In the genomic region with DNA sequence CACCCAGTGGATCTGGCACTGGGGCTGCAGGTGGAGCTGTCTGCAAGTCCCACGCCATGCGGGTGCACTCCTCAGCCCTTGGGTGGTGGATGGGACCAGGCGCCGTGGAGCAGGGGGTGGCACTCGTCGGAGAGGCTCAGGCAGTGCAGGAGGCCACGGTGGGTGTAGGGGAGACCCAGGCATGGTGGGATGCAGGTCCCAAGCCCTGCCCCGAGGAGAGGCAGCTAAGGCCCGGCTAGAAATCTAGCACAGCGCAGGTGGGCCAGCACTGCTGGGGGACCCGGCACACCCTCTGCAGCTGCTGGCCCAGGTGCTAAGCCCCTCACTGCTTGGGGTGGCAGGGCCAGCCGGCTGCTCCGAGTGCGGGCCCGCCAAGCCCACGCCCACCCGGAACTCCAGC, we compare ENCODE assay signal across 40 cellular contexts. TPM values are rescaled to one million over a fixed set of nuclear protein-coding genes. Genes with fewer than 3 reads are reported as not detected.
"Had no signal": no experiment of that assay in that cellular context is flagged by ENCODE, and none has a peak within 500 bp of the region (broad histone marks: within the 10 kb centered on the region; RNA-seq: fewer than 3 reads in every experiment).

No MANE protein-coding gene starts in this region.

- H3K4me1 Mint-ChIP-seq: activated B cell treated with CpG ODN at 0.5 μM for 24 hours; activated CD4-positive, alpha-beta T cell treated with anti-CD3 and anti-CD28 coated beads, Interleukin-2, amount 10 ng/mL, durations not matched to agents 24 days and 14 days; activated naive CD8-positive, alpha-beta T cell treated with anti-CD3 and anti-CD28 coated beads for 36 hours; activated T-helper 17 cell treated with anti-CD3 and anti-CD28 coated beads, Interleukin-2, amount 50 U/mL, for 72 hours; central memory CD8-positive, alpha-beta T cell had no signal

- H3K36me3 ChIP-seq: adrenal gland, brain microvascular endothelial cell, cardiac muscle cell had no signal

- H3K36me3 Mint-ChIP-seq: activated CD4-positive, alpha-beta memory T cell treated with anti-CD3 and anti-CD28 coated beads for 36 hours; activated naive CD4-positive, alpha-beta T cell treated with anti-CD3 and anti-CD28 coated beads, Interleukin-2, amount 50 U/mL, for 72 hours; activated naive CD8-positive, alpha-beta T cell treated with anti-CD3 and anti-CD28 coated beads for 36 hours had no signal

- H3K4me3 Mint-ChIP-seq: activated B cell treated with CpG ODN at 0.5 μM for 24 hours; activated CD4-positive, alpha-beta memory T cell treated with anti-CD3 and anti-CD28 coated beads for 36 hours; activated CD4-positive, alpha-beta T cell treated with anti-CD3 and anti-CD28 coated beads, Interleukin-2, amount 10 ng/mL, durations not matched to agents 24 days and 14 days; activated CD8-positive, alpha-beta T cell treated with anti-CD3 and anti-CD28 coated beads for 36 hours; activated naive CD4-positive, alpha-beta T cell treated with anti-CD3 and anti-CD28 coated beads for 36 hours; activated naive CD8-positive, alpha-beta T cell treated with anti-CD3 and anti-CD28 coated beads for 36 hours; activated T-cell treated with anti-CD3 and anti-CD28 coated beads, Interleukin-2, amount 50 U/mL, for 4 hours; activated T-cell treated with anti-CD3 and anti-CD28 coated beads, Interleukin-2, amount 50 U/mL, for 72 hours; activated T-helper 1 cell treated with anti-CD3 and anti-CD28 coated beads, Interleukin-12 subunit alpha, Interleukin-12 subunit beta, Interleukin-2, Interleukin-4 antibody, amounts not matched to agents 30 ng/mL and 10 ng/mL and 1 ng/mL, durations not matched to agents 14 hours and 24 hours and 36 hours; activated T-helper 17 cell treated with anti-CD3 and anti-CD28 coated beads, Interleukin-2, amount 50 U/mL, for 72 hours; central memory CD8-positive, alpha-beta T cell; T-helper 1 cell treated with Interleukin-12 subunit alpha and Interleukin-12 subunit beta and Interleukin-4 antibody, amounts not matched to agents 30 μg/mL and 1 μg/mL, for 36 hours; T-helper 2 cell treated with Interferon-gamma antibody and Interleukin-4, amounts not matched to agents 5 μg/mL and 100 μg/mL, for 36 hours had no signal

- H3K27ac Mint-ChIP-seq: activated B cell treated with CpG ODN at 0.5 μM for 24 hours; activated CD4-positive, alpha-beta memory T cell treated with anti-CD3 and anti-CD28 coated beads for 36 hours; activated CD4-positive, alpha-beta T cell treated with anti-CD3 and anti-CD28 coated beads, Interleukin-2, amount 10 ng/mL, durations not matched to agents 24 days and 14 days; activated CD8-positive, alpha-beta T cell treated with anti-CD3 and anti-CD28 coated beads for 36 hours; activated naive CD4-positive, alpha-beta T cell treated with anti-CD3 and anti-CD28 coated beads for 36 hours; activated naive CD4-positive, alpha-beta T cell treated with anti-CD3 and anti-CD28 coated beads, Interleukin-2, amount 50 U/mL, for 72 hours; activated naive CD8-positive, alpha-beta T cell treated with anti-CD3 and anti-CD28 coated beads for 36 hours; activated T-cell treated with anti-CD3 and anti-CD28 coated beads, Interleukin-2, amount 50 U/mL, for 72 hours; activated T-helper 1 cell treated with anti-CD3 and anti-CD28 coated beads, Interleukin-12 subunit alpha, Interleukin-12 subunit beta, Interleukin-2, Interleukin-4 antibody, amounts not matched to agents 30 ng/mL and 10 ng/mL and 1 ng/mL, durations not matched to agents 14 hours and 24 hours and 36 hours; activated T-helper 17 cell treated with anti-CD3 and anti-CD28 coated beads, Interleukin-2, amount 50 U/mL, for 72 hours; T-helper 1 cell treated with Interleukin-12 subunit alpha and Interleukin-12 subunit beta and Interleukin-4 antibody, amounts not matched to agents 30 μg/mL and 1 μg/mL, for 36 hours; T-helper 2 cell treated with Interferon-gamma antibody and Interleukin-4, amounts not matched to agents 5 μg/mL and 100 μg/mL, for 36 hours had no signal

- H3K4me3 ChIP-seq: adrenal gland, body of pancreas, cardiac muscle cell had no signal

- H3K9me3 ChIP-seq: adrenal gland, body of pancreas had no signal

- DNase-seq: activated B cell treated with CpG ODN at 0.5 μM for 24 hours; activated CD4-positive, alpha-beta memory T cell treated with anti-CD3 and anti-CD28 coated beads for 36 hours; activated CD4-positive, alpha-beta T cell treated with anti-CD3 and anti-CD28 coated beads for 4 hours; activated CD4-positive, alpha-beta T cell treated with anti-CD3 and anti-CD28 coated beads, Interleukin-2, amount 10 ng/mL, durations not matched to agents 24 days and 14 days; activated CD4-positive, alpha-beta T cell treated with anti-CD3 and anti-CD28 coated beads, Interleukin-2, amount 50 U/mL, for 1 hour; activated CD4-positive, alpha-beta T cell treated with anti-CD3 and anti-CD28 coated beads, Interleukin-2, amount 50 U/mL, for 4 hours; activated CD4-positive, CD25-positive, alpha-beta regulatory T cell treated with anti-CD3 and anti-CD28 coated beads, Interleukin-2, amount 50 U/mL, for 72 hours; activated CD8-positive, alpha-beta memory T cell treated with anti-CD3 and anti-CD28 coated beads, Interleukin-2, amount 50 U/mL, for 4 hours; activated CD8-positive, alpha-beta T cell treated with anti-CD3 and anti-CD28 coated beads for 36 hours; activated effector memory CD4-positive, alpha-beta T cell treated with anti-CD3 and anti-CD28 coated beads, Interleukin-2, amount 50 U/mL, for 16 hours; activated gamma-delta T cell treated with Interleukin-2 at 50 U/mL for 16 hours; activated naive CD4-positive, alpha-beta T cell; activated naive CD4-positive, alpha-beta T cell treated with anti-CD3 and anti-CD28 coated beads for 36 hours; activated naive CD4-positive, alpha-beta T cell treated with anti-CD3 and anti-CD28 coated beads, Interleukin-2, amount 50 U/mL, for 16 hours; activated naive CD8-positive, alpha-beta T cell treated with anti-CD3 and anti-CD28 coated beads for 36 hours; activated T-cell treated with anti-CD3 and anti-CD28 coated beads for 4 hours; activated T-cell treated with anti-CD3 and anti-CD28 coated beads, Interleukin-2, amount 50 U/mL, for 1 hour; activated T-cell treated with anti-CD3 and anti-CD28 coated beads, Interleukin-2, amount 50 U/mL, for 4 hours; activated T-cell treated with anti-CD3 and anti-CD28 coated beads, Interleukin-2, amount 50 U/mL, for 72 hours; adrenal gland; amniotic stem cell; aorta; body of pancreas; brain microvascular endothelial cell; caudate nucleus; SW 1271; T-helper 1 cell; T-helper 2 cell; T-helper 9 cell had no signal

- H3K4me1 ChIP-seq: adrenal gland, body of pancreas had no signal

- H3K27me3 ChIP-seq: adrenal gland, body of pancreas, brain microvascular endothelial cell, cardiac muscle cell had no signal

- FAIRE-seq: astrocyte, TTC549 had no signal

- H3K9me3 Mint-ChIP-seq: activated CD4-positive, alpha-beta memory T cell treated with anti-CD3 and anti-CD28 coated beads for 36 hours; activated CD4-positive, alpha-beta T cell treated with anti-CD3 and anti-CD28 coated beads, Interleukin-2, amount 10 ng/mL, durations not matched to agents 24 days and 14 days; activated naive CD4-positive, alpha-beta T cell treated with anti-CD3 and anti-CD28 coated beads for 36 hours; activated naive CD4-positive, alpha-beta T cell treated with anti-CD3 and anti-CD28 coated beads, Interleukin-2, amount 50 U/mL, for 72 hours; activated naive CD8-positive, alpha-beta T cell treated with anti-CD3 and anti-CD28 coated beads for 36 hours; activated T-cell treated with anti-CD3 and anti-CD28 coated beads, Interleukin-2, amount 50 U/mL, for 4 hours; activated T-cell treated with anti-CD3 and anti-CD28 coated beads, Interleukin-2, amount 50 U/mL, for 72 hours; activated T-helper 1 cell treated with anti-CD3 and anti-CD28 coated beads, Interleukin-12 subunit alpha, Interleukin-12 subunit beta, Interleukin-2, Interleukin-4 antibody, amounts not matched to agents 30 ng/mL and 10 ng/mL and 1 ng/mL, durations not matched to agents 14 hours and 24 hours and 36 hours; activated T-helper 17 cell treated with anti-CD3 and anti-CD28 coated beads, Interleukin-2, amount 50 U/mL, for 72 hours; central memory CD8-positive, alpha-beta T cell; T-helper 1 cell treated with Interleukin-12 subunit alpha and Interleukin-12 subunit beta and Interleukin-4 antibody, amounts not matched to agents 30 μg/mL and 1 μg/mL, for 36 hours; T-helper 2 cell treated with Interferon-gamma antibody and Interleukin-4, amounts not matched to agents 5 μg/mL and 100 μg/mL, for 36 hours had no signal

- H3K27ac ChIP-seq: adrenal gland, body of pancreas, brain microvascular endothelial cell, cardiac muscle cell, VCaP had no signal

- ATAC-seq: activated CD8-positive, alpha-beta T cell treated with anti-CD3 and anti-CD28 coated beads for 36 hours; activated naive CD4-positive, alpha-beta T cell treated with anti-CD3 and anti-CD28 coated beads, Interleukin-2, amount 50 U/mL, for 72 hours; activated T-cell treated with anti-CD3 and anti-CD28 coated beads, Interleukin-2, amount 50 U/mL, for 4 hours; activated T-cell treated with anti-CD3 and anti-CD28 coated beads, Interleukin-2, amount 50 U/mL, for 72 hours; activated T-helper 17 cell treated with anti-CD3 and anti-CD28 coated beads, Interleukin-2, amount 50 U/mL, for 72 hours; body of pancreas had no signal

RNA-seq across cellular contexts. Expression of a gene that starts 25.7 kb away (rescaled TPM):
- total RNA-seq: activated B cell treated with CpG ODN at 0.5 μM for 24 hours; activated CD4-positive, alpha-beta memory T cell treated with anti-CD3 and anti-CD28 coated beads for 36 hours; activated CD4-positive, alpha-beta T cell treated with anti-CD3 and anti-CD28 coated beads, Interleukin-2, amount 10 ng/mL, durations not matched to agents 24 days and 14 days; activated CD8-positive, alpha-beta memory T cell treated with anti-CD3 and anti-CD28 coated beads for 36 hours; activated CD8-positive, alpha-beta T cell treated with anti-CD3 and anti-CD28 coated beads for 36 hours; activated naive CD8-positive, alpha-beta T cell treated with anti-CD3 and anti-CD28 coated beads for 36 hours; activated T-cell treated with anti-CD3 and anti-CD28 coated beads, Interleukin-2, amount 50 U/mL, for 4 hours; activated T-helper 1 cell treated with anti-CD3 and anti-CD28 coated beads, Interleukin-12 subunit alpha, Interleukin-12 subunit beta, Interleukin-2, Interleukin-4 antibody, amounts not matched to agents 30 ng/mL and 10 ng/mL and 1 ng/mL, durations not matched to agents 14 hours and 24 hours and 36 hours; body of pancreas; cardiac muscle cell had no signal
- polyA plus RNA-seq: cardiac muscle cell had no signal
